In the genomic region with DNA sequence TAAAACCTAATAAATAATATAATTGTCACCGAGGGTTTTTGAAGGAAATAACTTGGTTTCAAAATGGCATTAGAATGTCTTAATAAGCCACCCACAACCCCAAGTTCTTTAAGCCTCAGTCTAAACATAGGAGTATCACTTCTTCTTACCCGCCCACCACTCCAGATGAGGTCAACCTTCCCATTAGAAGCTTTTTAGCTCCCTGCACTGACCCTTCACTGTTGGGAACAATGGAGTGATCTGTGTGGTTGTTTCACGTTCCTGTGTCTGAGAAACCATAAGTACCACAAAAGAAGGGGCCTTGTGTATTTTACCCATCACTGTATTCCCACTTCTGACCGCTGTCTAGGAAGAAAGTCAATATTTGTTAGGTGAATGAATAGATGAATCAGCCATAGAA, we compare ENCODE assay signal across 19 cellular contexts.
"Had no signal": no experiment of that assay in that cellular context is flagged by ENCODE, and none has a peak within 500 bp of the region (broad histone marks: within the 10 kb centered on the region; RNA-seq: fewer than 3 reads in every experiment).

No MANE protein-coding gene starts in this region.

- ATAC-seq: left lung; mucosa of descending colon; naive thymus-derived CD4-positive, alpha-beta T cell; pancreas; sciatic nerve; stimulated activated effector memory CD8-positive, alpha-beta T cell treated with anti-CD3 and anti-CD28 coated beads, Interleukin-12 subunit alpha, Interleukin-12 subunit beta, amount 100 ng/mL, for 72 hours had no signal

- DNase-seq: activated CD4-positive, alpha-beta T cell treated with anti-CD3 and anti-CD28 coated beads, Interleukin-2, amount 10 ng/mL, durations not matched to agents 7 days and 5 days; activated CD4-positive, CD25-positive, alpha-beta regulatory T cell; activated CD8-positive, alpha-beta memory T cell treated with anti-CD3 and anti-CD28 coated beads, Interleukin-2, amount 50 U/mL, for 48 hours; activated naive CD8-positive, alpha-beta T cell treated with anti-CD3 and anti-CD28 coated beads for 36 hours; amygdala; central memory CD4-positive, alpha-beta T cell; cortex of kidney; effector CD4-positive, alpha-beta T cell; glutamatergic neuron; hypothalamus; kidney; left lung; mucosa of descending colon; naive thymus-derived CD4-positive, alpha-beta T cell; pancreas; spleen; stimulated activated CD4-positive, alpha-beta T cell treated with anti-CD3 and anti-CD28 coated beads, Interleukin-2, amount 100 ng/mL, for 24 hours had no signal
